ENCODE assay signal across 25 cellular contexts in genomic region chr4:108256538-108256937, GRCh38.
"Had no signal": no experiment of that assay in that cellular context is flagged by ENCODE, and none has a peak within 500 bp of the region (broad histone marks: within the 10 kb centered on the region; RNA-seq: fewer than 3 reads in every experiment).

No MANE protein-coding gene starts in this region.

- H3K9me3 Mint-ChIP-seq: immature natural killer cell, mesothelial cell of epicardium had no signal

- H3K4me3 ChIP-seq: hepatocyte, left lung, left ventricle myocardium inferior, lower lobe of right lung, lung, mucosa of descending colon had no signal

- H3K4me1 ChIP-seq: left lung, left ventricle myocardium inferior, lower lobe of right lung had no signal

- ATAC-seq: left cardiac atrium, left colon, left lobe of liver, left lung, left ventricle myocardium superior, lower lobe of right lung, mucosa of descending colon had no signal

- H3K27me3 ChIP-seq: hepatocyte, left lung had no signal

- H3K4me1 Mint-ChIP-seq: immature natural killer cell, memory B cell, naive B cell had no signal

- H3K79me2 ChIP-seq: hepatocyte had no signal

- H3K4me3 Mint-ChIP-seq: immature natural killer cell, memory B cell, mesothelial cell of epicardium, naive B cell had no signal

- H3K4me2 ChIP-seq: hepatocyte had no signal

- H3K27ac ChIP-seq: hepatocyte, left lung, left ventricle myocardium inferior, lower lobe of right lung had no signal

- H2AFZ ChIP-seq: hepatocyte had no signal

- DNase-seq: hippocampal formation, hypothalamus, immature natural killer cell, islet precursor cell, kidney, kidney glomerular epithelial cell, left cardiac atrium, left colon, left ventricle myocardium inferior, left ventricle myocardium superior, lower lobe of right lung, mammary epithelial cell, mesenchymal stem cell, mesendoderm, midbrain, mucosa of descending colon, naive B cell had no signal

- H3K36me3 ChIP-seq: left lung, left ventricle myocardium inferior, lower lobe of right lung had no signal

- H3K9me3 ChIP-seq: left lung, left ventricle myocardium inferior, lower lobe of right lung, mucosa of descending colon had no signal

- H3K36me3 Mint-ChIP-seq: immature natural killer cell, memory B cell, mesothelial cell of epicardium, naive B cell had no signal

- FAIRE-seq: islet of Langerhans, keratinocyte, kidney had no signal

- H3K27ac Mint-ChIP-seq: immature natural killer cell, memory B cell, mesothelial cell of epicardium, naive B cell had no signal
